ENCODE assay signal across 1 cellular context in genomic region chr2:239398536-239398935, GRCh38.
TF ChIP-seq lines count a peak whose summit lies in the region.

No MANE protein-coding gene starts in this region.

TF ChIP-seq in H1, 55 proteins besides CTCF, POLR2A, EP300 and RAD21 (continued from another document):
- TF ChIP-seq, protein P1, sequence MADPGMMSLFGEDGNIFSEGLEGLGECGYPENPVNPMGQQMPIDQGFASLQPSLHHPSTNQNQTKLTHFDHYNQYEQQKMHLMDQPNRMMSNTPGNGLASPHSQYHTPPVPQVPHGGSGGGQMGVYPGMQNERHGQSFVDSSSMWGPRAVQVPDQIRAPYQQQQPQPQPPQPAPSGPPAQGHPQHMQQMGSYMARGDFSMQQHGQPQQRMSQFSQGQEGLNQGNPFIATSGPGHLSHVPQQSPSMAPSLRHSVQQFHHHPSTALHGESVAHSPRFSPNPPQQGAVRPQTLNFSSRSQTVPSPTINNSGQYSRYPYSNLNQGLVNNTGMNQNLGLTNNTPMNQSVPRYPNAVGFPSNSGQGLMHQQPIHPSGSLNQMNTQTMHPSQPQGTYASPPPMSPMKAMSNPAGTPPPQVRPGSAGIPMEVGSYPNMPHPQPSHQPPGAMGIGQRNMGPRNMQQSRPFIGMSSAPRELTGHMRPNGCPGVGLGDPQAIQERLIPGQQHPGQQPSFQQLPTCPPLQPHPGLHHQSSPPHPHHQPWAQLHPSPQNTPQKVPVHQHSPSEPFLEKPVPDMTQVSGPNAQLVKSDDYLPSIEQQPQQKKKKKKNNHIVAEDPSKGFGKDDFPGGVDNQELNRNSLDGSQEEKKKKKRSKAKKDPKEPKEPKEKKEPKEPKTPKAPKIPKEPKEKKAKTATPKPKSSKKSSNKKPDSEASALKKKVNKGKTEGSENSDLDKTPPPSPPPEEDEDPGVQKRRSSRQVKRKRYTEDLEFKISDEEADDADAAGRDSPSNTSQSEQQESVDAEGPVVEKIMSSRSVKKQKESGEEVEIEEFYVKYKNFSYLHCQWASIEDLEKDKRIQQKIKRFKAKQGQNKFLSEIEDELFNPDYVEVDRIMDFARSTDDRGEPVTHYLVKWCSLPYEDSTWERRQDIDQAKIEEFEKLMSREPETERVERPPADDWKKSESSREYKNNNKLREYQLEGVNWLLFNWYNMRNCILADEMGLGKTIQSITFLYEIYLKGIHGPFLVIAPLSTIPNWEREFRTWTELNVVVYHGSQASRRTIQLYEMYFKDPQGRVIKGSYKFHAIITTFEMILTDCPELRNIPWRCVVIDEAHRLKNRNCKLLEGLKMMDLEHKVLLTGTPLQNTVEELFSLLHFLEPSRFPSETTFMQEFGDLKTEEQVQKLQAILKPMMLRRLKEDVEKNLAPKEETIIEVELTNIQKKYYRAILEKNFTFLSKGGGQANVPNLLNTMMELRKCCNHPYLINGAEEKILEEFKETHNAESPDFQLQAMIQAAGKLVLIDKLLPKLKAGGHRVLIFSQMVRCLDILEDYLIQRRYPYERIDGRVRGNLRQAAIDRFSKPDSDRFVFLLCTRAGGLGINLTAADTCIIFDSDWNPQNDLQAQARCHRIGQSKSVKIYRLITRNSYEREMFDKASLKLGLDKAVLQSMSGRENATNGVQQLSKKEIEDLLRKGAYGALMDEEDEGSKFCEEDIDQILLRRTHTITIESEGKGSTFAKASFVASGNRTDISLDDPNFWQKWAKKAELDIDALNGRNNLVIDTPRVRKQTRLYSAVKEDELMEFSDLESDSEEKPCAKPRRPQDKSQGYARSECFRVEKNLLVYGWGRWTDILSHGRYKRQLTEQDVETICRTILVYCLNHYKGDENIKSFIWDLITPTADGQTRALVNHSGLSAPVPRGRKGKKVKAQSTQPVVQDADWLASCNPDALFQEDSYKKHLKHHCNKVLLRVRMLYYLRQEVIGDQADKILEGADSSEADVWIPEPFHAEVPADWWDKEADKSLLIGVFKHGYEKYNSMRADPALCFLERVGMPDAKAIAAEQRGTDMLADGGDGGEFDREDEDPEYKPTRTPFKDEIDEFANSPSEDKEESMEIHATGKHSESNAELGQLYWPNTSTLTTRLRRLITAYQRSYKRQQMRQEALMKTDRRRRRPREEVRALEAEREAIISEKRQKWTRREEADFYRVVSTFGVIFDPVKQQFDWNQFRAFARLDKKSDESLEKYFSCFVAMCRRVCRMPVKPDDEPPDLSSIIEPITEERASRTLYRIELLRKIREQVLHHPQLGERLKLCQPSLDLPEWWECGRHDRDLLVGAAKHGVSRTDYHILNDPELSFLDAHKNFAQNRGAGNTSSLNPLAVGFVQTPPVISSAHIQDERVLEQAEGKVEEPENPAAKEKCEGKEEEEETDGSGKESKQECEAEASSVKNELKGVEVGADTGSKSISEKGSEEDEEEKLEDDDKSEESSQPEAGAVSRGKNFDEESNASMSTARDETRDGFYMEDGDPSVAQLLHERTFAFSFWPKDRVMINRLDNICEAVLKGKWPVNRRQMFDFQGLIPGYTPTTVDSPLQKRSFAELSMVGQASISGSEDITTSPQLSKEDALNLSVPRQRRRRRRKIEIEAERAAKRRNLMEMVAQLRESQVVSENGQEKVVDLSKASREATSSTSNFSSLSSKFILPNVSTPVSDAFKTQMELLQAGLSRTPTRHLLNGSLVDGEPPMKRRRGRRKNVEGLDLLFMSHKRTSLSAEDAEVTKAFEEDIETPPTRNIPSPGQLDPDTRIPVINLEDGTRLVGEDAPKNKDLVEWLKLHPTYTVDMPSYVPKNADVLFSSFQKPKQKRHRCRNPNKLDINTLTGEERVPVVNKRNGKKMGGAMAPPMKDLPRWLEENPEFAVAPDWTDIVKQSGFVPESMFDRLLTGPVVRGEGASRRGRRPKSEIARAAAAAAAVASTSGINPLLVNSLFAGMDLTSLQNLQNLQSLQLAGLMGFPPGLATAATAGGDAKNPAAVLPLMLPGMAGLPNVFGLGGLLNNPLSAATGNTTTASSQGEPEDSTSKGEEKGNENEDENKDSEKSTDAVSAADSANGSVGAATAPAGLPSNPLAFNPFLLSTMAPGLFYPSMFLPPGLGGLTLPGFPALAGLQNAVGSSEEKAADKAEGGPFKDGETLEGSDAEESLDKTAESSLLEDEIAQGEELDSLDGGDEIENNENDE (IDR thresholded peaks at IDR 0.05; ENCODE audit: insufficient replicate concordance, low read length), result no peak
- TF ChIP-seq BCL11A (IDR thresholded peaks at IDR 0.05; ENCODE audit: low read depth in 2 of 2, low read length in 2 of 2), result no peak
TF ChIP-seq in H1: peak in this region for 0.
